ENCODE assay signal across 38 cellular contexts in the genomic region with DNA sequence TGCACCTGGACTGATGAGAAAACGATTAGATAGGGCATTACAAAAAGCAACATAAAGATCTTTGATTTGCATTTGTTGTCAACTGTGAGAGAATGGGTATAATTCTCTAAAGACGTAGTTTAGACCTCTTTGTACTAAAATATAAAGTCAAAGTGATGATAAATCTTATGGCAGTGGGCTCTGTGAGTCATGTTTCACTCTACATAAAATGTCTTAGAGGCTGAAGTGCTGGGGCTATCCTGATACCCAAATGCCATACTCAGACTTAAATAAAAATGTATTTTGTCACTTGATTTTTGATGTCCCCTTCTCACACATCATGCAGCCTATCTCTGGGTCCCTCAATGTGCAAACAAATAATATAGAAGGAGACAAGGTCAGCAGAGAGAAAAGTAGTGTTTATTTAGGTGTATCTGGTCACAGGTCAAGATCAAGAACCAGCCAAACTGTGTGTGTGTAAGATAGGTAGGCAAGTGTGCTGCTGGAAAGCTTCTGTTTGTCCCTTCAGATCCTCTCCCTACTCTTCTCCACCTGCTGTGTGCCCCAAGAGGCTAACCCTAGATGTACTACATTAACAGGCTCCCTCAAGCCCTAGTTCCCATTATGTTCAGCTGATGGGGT. TPM values are rescaled to one million over a fixed set of nuclear protein-coding genes. Genes with fewer than 3 reads are reported as not detected.
"Had no signal": no experiment of that assay in that cellular context is flagged by ENCODE, and none has a peak within 500 bp of the region (broad histone marks: within the 10 kb centered on the region; RNA-seq: fewer than 3 reads in every experiment).

No MANE protein-coding gene starts in this region.

- FAIRE-seq: bronchial epithelial cell had no signal

- H3K27me3 Mint-ChIP-seq: activated CD8-positive, alpha-beta memory T cell treated with anti-CD3 and anti-CD28 coated beads, Interleukin-2, amount 10 ng/mL, durations not matched to agents 7 days and 5 days had no signal

- H3K36me3 Mint-ChIP-seq: brain had no signal

- H3K9me3 ChIP-seq: adrenal gland, SJCRH30 had no signal

- H3K9me3 Mint-ChIP-seq: activated naive CD4-positive, alpha-beta T cell treated with anti-CD3 and anti-CD28 coated beads, Interleukin-2, amount 10 ng/mL, durations not matched to agents 7 days and 5 days; activated T-helper 2 cell treated with anti-CD3 and anti-CD28 coated beads, Interferon-gamma antibody, Interleukin-2, Interleukin-4, amounts not matched to agents 10 μg/mL and 5 μg/mL and 100 μg/mL, durations not matched to agents 14 hours and 24 hours and 36 hours had no signal

- H3K4me3 Mint-ChIP-seq: activated CD4-positive, alpha-beta memory T cell treated with anti-CD3 and anti-CD28 coated beads, Interleukin-2, amount 10 ng/mL, durations not matched to agents 7 days and 5 days; activated CD8-positive, alpha-beta memory T cell treated with anti-CD3 and anti-CD28 coated beads, Interleukin-2, amount 10 ng/mL, durations not matched to agents 7 days and 5 days; activated naive CD4-positive, alpha-beta T cell treated with anti-CD3 and anti-CD28 coated beads, Interleukin-2, amount 10 ng/mL, durations not matched to agents 7 days and 5 days; activated naive CD8-positive, alpha-beta T cell treated with anti-CD3 and anti-CD28 coated beads, Interleukin-2, amount 10 ng/mL, durations not matched to agents 7 days and 5 days; brain had no signal

- H3K27ac ChIP-seq: adrenal gland, KMS-11, SJCRH30, SK-N-MC, WERI-Rb-1 had no signal

- H3K4me2 ChIP-seq: KMS-11 had no signal

- H3K4me1 ChIP-seq: adrenal gland, SJCRH30 had no signal

- H3K27me3 ChIP-seq: adrenal gland, SJCRH30 had no signal

- ATAC-seq: activated CD8-positive, alpha-beta memory T cell treated with anti-CD3 and anti-CD28 coated beads, Interleukin-2, amount 10 ng/mL, durations not matched to agents 7 days and 5 days had no signal

- H3K27ac Mint-ChIP-seq: activated CD4-positive, alpha-beta memory T cell treated with anti-CD3 and anti-CD28 coated beads, Interleukin-2, amount 10 ng/mL, durations not matched to agents 7 days and 5 days; activated CD8-positive, alpha-beta memory T cell treated with anti-CD3 and anti-CD28 coated beads, Interleukin-2, amount 10 ng/mL, durations not matched to agents 7 days and 5 days; activated naive CD4-positive, alpha-beta T cell treated with anti-CD3 and anti-CD28 coated beads, Interleukin-2, amount 10 ng/mL, durations not matched to agents 7 days and 5 days; activated naive CD8-positive, alpha-beta T cell treated with anti-CD3 and anti-CD28 coated beads, Interleukin-2, amount 10 ng/mL, durations not matched to agents 7 days and 5 days; activated T-helper 2 cell treated with anti-CD3 and anti-CD28 coated beads, Interferon-gamma antibody, Interleukin-2, Interleukin-4, amounts not matched to agents 10 μg/mL and 5 μg/mL and 100 μg/mL, durations not matched to agents 14 hours and 24 hours and 36 hours had no signal

- H3K36me3 ChIP-seq: adrenal gland, SJCRH30, WERI-Rb-1 had no signal

- DNase-seq: activated CD4-positive, alpha-beta memory T cell treated with anti-CD3 and anti-CD28 coated beads, Interleukin-2, amount 10 ng/mL, durations not matched to agents 7 days and 5 days; activated CD4-positive, alpha-beta T cell treated with anti-CD3 and anti-CD28 coated beads for 1 hour; activated CD4-positive, alpha-beta T cell treated with anti-CD3 and anti-CD28 coated beads for 48 hours; activated CD4-positive, CD25-positive, alpha-beta regulatory T cell; activated CD8-positive, alpha-beta memory T cell treated with anti-CD3 and anti-CD28 coated beads for 24 hours; activated CD8-positive, alpha-beta memory T cell treated with anti-CD3 and anti-CD28 coated beads, Interleukin-2, amount 10 ng/mL, durations not matched to agents 7 days and 5 days; activated CD8-positive, alpha-beta memory T cell treated with anti-CD3 and anti-CD28 coated beads, Interleukin-2, amount 50 U/mL, for 48 hours; activated gamma-delta T cell treated with Interleukin-2 at 50 U/mL for 16 hours; activated naive CD4-positive, alpha-beta T cell treated with anti-CD3 and anti-CD28 coated beads, Interleukin-2, amount 10 ng/mL, durations not matched to agents 7 days and 5 days; activated naive CD8-positive, alpha-beta T cell treated with anti-CD3 and anti-CD28 coated beads, Interleukin-2, amount 10 ng/mL, durations not matched to agents 7 days and 5 days; activated T-cell treated with anti-CD3 and anti-CD28 coated beads, Interleukin-2, amount 50 U/mL, for 48 hours; adrenal gland; caudate nucleus; cerebellar nuclear complex; MM.1S; MV-4-11; NCI-H1092; NCI-H1436 treated with DMSO at 0.1 percent for 48 hours; NCI-H1694 treated with DMSO at 0.1 percent for 48 hours; NCI-H2029; NCI-H345; NCI-H524 treated with DMSO at 0.1 percent for 48 hours; NCI-H748 treated with DMSO at 0.1 percent for 48 hours; NK-92 treated with Interleukin-12 subunit alpha and Interleukin-12 subunit beta, amount 100 ng/mL, for 24 hours; OCI-M1; SHP77; SJCRH30; T1000; WERI-Rb-1 had no signal

- H3K4me3 ChIP-seq: adrenal gland, SJCRH30, SK-N-MC had no signal

RNA-seq across cellular contexts. Expression of gene ABHD12B, which starts 33.9 kb away (rescaled TPM):
- total RNA-seq: activated CD4-positive, alpha-beta memory T cell treated with anti-CD3 and anti-CD28 coated beads, Interleukin-2, amount 10 ng/mL, durations not matched to agents 7 days and 5 days; activated CD8-positive, alpha-beta memory T cell treated with anti-CD3 and anti-CD28 coated beads, Interleukin-2, amount 10 ng/mL, durations not matched to agents 7 days and 5 days; activated naive CD8-positive, alpha-beta T cell treated with anti-CD3 and anti-CD28 coated beads, Interleukin-2, amount 10 ng/mL, durations not matched to agents 7 days and 5 days; activated T-helper 2 cell treated with anti-CD3 and anti-CD28 coated beads, Interferon-gamma antibody, Interleukin-2, Interleukin-4, amounts not matched to agents 10 μg/mL and 5 μg/mL and 100 μg/mL, durations not matched to agents 14 hours and 24 hours and 36 hours; bronchial epithelial cell; LHCN-M2; NCI-H460; SJCRH30; T-helper 1 cell treated with Interleukin-12 subunit alpha and Interleukin-12 subunit beta and Interleukin-4 antibody, amounts not matched to agents 30 ng/mL and 1 ng/mL, for 36 hours; T-helper 2 cell treated with Interferon-gamma antibody and Interleukin-4, amounts not matched to agents 100 ng/mL and 5 ng/mL, for 36 hours had no signal
